In the genomic region with DNA sequence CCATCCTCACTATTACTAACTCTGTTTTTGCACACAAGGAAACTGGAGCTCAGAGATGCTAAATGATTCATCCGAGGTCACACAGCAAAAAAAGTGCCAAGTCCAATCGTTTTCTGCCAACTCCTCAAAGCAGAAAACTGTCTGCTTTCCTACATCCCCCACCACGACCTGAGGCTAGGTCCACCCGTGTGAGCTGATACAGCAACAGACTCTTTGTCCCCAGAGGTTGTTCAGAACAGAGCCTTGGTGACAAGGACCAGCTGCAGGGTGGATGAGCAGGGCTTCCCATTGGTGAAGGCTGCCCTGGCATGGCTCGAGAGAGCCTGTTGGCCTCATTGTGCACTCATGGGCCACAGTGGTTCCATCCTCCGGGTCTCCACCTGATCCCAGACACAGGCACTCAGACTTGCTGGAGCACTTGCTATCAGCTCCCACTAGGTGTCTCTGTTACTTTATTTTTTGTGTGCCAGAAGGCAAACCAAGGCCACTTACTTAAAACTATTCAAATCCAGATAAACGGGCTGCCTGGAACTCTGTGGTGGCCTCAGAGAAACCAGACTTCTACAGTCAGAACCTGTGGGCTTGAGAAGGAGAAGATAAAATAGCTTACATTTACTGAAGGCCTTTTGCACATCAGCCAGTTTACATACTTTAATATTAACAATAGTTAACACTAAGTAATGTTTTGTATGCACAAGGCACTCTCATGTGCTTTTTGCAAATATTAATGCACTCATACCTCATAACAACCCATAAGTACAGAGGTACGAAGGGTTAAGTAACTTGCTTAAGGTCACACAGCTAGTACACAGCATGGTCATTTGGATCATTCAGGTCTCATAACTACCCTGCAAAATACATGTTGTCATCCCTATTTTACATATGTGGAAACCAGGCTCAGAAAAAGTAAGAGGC, we compare ENCODE assay signal across 10 cellular contexts.
A peak's percentile ranks its signal among the peaks of the same experiment; 100 is the strongest.
DNase-seq lines count a peak whose midpoint lies in the region; ATAC-seq and TF ChIP-seq lines count a peak whose summit lies in the region.
"Had no signal": no experiment of that assay in that cellular context is flagged by ENCODE, and none has a peak within 500 bp of the region (broad histone marks: within the 10 kb centered on the region; RNA-seq: fewer than 3 reads in every experiment).

No MANE protein-coding gene starts in this region.

- peaks cover 20 to 38% of the 10 kb centered on the region in 2 donors for H3K27me3 Mint-ChIP-seq in natural killer cell (ENCODE audit: low read depth in 2 of 2)

- H3K79me2 ChIP-seq in fibroblast of lung (ENCODE audit: control insufficient read depth, insufficient read depth, low read length), result no peaks in the 10 kb centered on the region

- peaks cover 3% of the 10 kb centered on the region for H3K4me1 ChIP-seq in fibroblast of lung (ENCODE audit: control insufficient read depth, extremely low read depth, insufficient read depth, low read length)

- H3K4me2 ChIP-seq in fibroblast of lung (ENCODE audit: extremely low read depth, insufficient read depth, low read length), result no peak overlapping the region

- TF ChIP-seq CTCF in WERI-Rb-1 (IDR thresholded peaks at IDR 0.05; ENCODE audit: low read depth, low read length) (peak; percentile 89), fibroblast of lung (conservative IDR thresholded peaks at IDR 0.05 in 1 of 2, IDR thresholded peaks at IDR 0.05 in 1 of 2; ENCODE audit: low read depth in 1 of 2, low read length in 2 of 2) (peak; percentile 89 to 93), natural killer cell (IDR thresholded peaks at IDR 0.05) (peak; percentile 14)

- DNase-seq in G401 (ENCODE audit: low spot score) (peak; percentile 87), NCI-H2227 treated with DMSO at 0.1 percent for 48 hours (lab: John Stamatoyannopoulos, UW) (peak; percentile 79), WERI-Rb-1 (peak; percentile 72), fibroblast of lung (ENCODE audit: low read depth in 2 of 2) (peak; percentile 77 to 85), natural killer cell (no peak)
- DNase-seq in effector CD8-positive, alpha-beta T cell (lab: John Stamatoyannopoulos, UW), result no peak
- DNase-seq in activated CD8-positive, alpha-beta memory T cell treated with anti-CD3 and anti-CD28 coated beads, Interleukin-2, amount 50 U/mL, for 4 hours, result no peak

- H4K20me1 ChIP-seq in fibroblast of lung (ENCODE audit: control insufficient read depth, extremely low read depth, insufficient read depth, low read length), result no peaks in the 10 kb centered on the region

- no peaks in the 10 kb centered on the region for H3K9me3 Mint-ChIP-seq in natural killer cell
- H3K9me3 Mint-ChIP-seq: stimulated activated naive CD8-positive, alpha-beta T cell treated with anti-CD3 and anti-CD28 coated beads, Interleukin-15, Interleukin-2, amounts not matched to agents 100 ng/mL and 50 ng/mL, for 24 hours had no signal

- H3K27ac Mint-ChIP-seq in natural killer cell, result no peak overlapping the region
- H3K27ac Mint-ChIP-seq: activated naive CD4-positive, alpha-beta T cell treated with anti-CD3 and anti-CD28 coated beads, Interleukin-2, amount 50 U/mL, for 24 hours; stimulated activated naive CD8-positive, alpha-beta T cell treated with anti-CD3 and anti-CD28 coated beads, Interleukin-15, Interleukin-2, amounts not matched to agents 100 ng/mL and 50 ng/mL, for 24 hours had no signal

- H3K4me1 Mint-ChIP-seq in natural killer cell, result no peaks in the 10 kb centered on the region
- H3K4me1 Mint-ChIP-seq: activated naive CD4-positive, alpha-beta T cell treated with anti-CD3 and anti-CD28 coated beads, Interleukin-2, amount 50 U/mL, for 24 hours had no signal

- no peak overlapping the region for H3K9ac ChIP-seq in fibroblast of lung (ENCODE audit: insufficient read depth, low read length)

- in situ Hi-C loops in G401 (cut with HindIII; ENCODE audit: low sequenced_read_pairs), result no loop called here

- H3K4me3 ChIP-seq in WERI-Rb-1 (ENCODE audit: low read depth, low read length) (no peak overlapping the region), fibroblast of lung (replicated peaks in 1 of 4; ENCODE audit: control extremely low read depth in 1 of 4, insufficient read depth in 1 of 4, low read depth in 3 of 4, low read length in 4 of 4) (no peak overlapping the region)

- H3K9me3 ChIP-seq in WERI-Rb-1 (ENCODE audit: severe bottlenecking) (peaks cover 7% of the 10 kb centered on the region), fibroblast of lung (ENCODE audit: control insufficient read depth, insufficient read depth, low read depth, low read length) (no peaks in the 10 kb centered on the region)

- H3K4me3 Mint-ChIP-seq in natural killer cell, result no peak overlapping the region
- H3K4me3 Mint-ChIP-seq: activated naive CD4-positive, alpha-beta T cell treated with anti-CD3 and anti-CD28 coated beads, Interleukin-2, amount 50 U/mL, for 24 hours; stimulated activated naive CD8-positive, alpha-beta T cell treated with anti-CD3 and anti-CD28 coated beads, Interleukin-15, Interleukin-2, amounts not matched to agents 100 ng/mL and 50 ng/mL, for 24 hours had no signal

- no peaks in the 10 kb centered on the region for H3K27me3 ChIP-seq in WERI-Rb-1 (ENCODE audit: insufficient read depth, low read depth, severe bottlenecking)
- peaks cover 4% of the 10 kb centered on the region for H3K27me3 ChIP-seq in fibroblast of lung (ENCODE audit: control insufficient read depth, insufficient read depth, low read length)

- ATAC-seq in HG02885 (IDR thresholded peaks at IDR 0.05; ENCODE audit: poor library complexity, unreplicated experiment), result peak; percentile 68
- ATAC-seq in natural killer cell, result peak in 1 of 3 donors; percentile 59

- H3K36me3 Mint-ChIP-seq in natural killer cell, result no peaks in the 10 kb centered on the region

- intact Hi-C loops in natural killer cell (cut with micrococcal nuclease), result loop anchor here (1.0 kb wide), 1 partner anchor 188 kb away; no protein-coding TSS in a partner anchor

- H2AFZ ChIP-seq in fibroblast of lung (ENCODE audit: low read length), result no peak overlapping the region

- H3K36me3 ChIP-seq in WERI-Rb-1 (no peaks in the 10 kb centered on the region), fibroblast of lung (ENCODE audit: control insufficient read depth, insufficient read depth, low read length) (no peaks in the 10 kb centered on the region)

- H3K27ac ChIP-seq in WERI-Rb-1 (no peak overlapping the region), fibroblast of lung (ENCODE audit: insufficient read depth, low read length) (no peak overlapping the region)

Comparison
In these comparisons a context has a peak if more than half of its experiments do, and no peak if none do; other contexts are left out.
1. DNase-seq: peak in G401 (single experiment), NCI-H2227 treated with DMSO at 0.1 percent for 48 hours (single experiment), WERI-Rb-1 (single experiment) and fibroblast of lung (2 of 2); none in natural killer cell (single experiment), effector CD8-positive, alpha-beta T cell (single experiment) and activated CD8-positive, alpha-beta memory T cell treated with anti-CD3 and anti-CD28 coated beads, Interleukin-2, amount 50 U/mL, for 4 hours (single experiment).
2. CTCF ChIP-seq: peak in every context shown above with its lines; median percentile 91 in fibroblast of lung; 89 in WERI-Rb-1; 14 in natural killer cell.